In genomic region chr5:126178521-126178920, GRCh38 we compare ENCODE assay signal across 14 cellular contexts.
DNase-seq lines count a peak whose midpoint lies in the region; ATAC-seq and TF ChIP-seq lines count a peak whose summit lies in the region.
"Had no signal": no experiment of that assay in that cellular context is flagged by ENCODE, and none has a peak within 500 bp of the region (broad histone marks: within the 10 kb centered on the region; RNA-seq: fewer than 3 reads in every experiment).

No MANE protein-coding gene starts in this region.

- no peaks in the 10 kb centered on the region for H3K9me3 ChIP-seq in psoas muscle
- H3K9me3 ChIP-seq: ascending aorta, SJSA1 had no signal

- DNase-seq in NCI-H226 (peak; percentile 34), cerebellar cortex (ENCODE audit: low spot score) (peak; percentile 98), iris pigment epithelial cell (ENCODE audit: low read depth) (peak; percentile 21), superior temporal gyrus (ENCODE audit: extremely low spot score) (peak; percentile 28), psoas muscle (no peak), NOMO-1 treated with dmso at 0.1 percent for 144 hours (lab: John Stamatoyannopoulos, UW; ENCODE audit: unreplicated experiment) (no peak), NCI-H146 treated with DMSO at 0.1 percent for 48 hours (lab: John Stamatoyannopoulos, UW; ENCODE audit: unreplicated experiment) (no peak)
- DNase-seq in activated CD8-positive, alpha-beta memory T cell treated with anti-CD3 and anti-CD28 coated beads for 24 hours = no peak
- DNase-seq: activated CD4-positive, alpha-beta memory T cell treated with anti-CD3 and anti-CD28 coated beads, Interleukin-2, amount 10 ng/mL, durations not matched to agents 7 days and 5 days; CD8-positive, alpha-beta memory T cell; effector memory CD8-positive, alpha-beta T cell; stimulated activated CD4-positive, alpha-beta T cell treated with anti-CD3 and anti-CD28 coated beads, Interleukin-2, amount 100 ng/mL, for 48 hours had no signal

- no peaks in the 10 kb centered on the region for H3K4me1 ChIP-seq in psoas muscle
- H3K4me1 ChIP-seq: ascending aorta, SJSA1 had no signal

- H3K4me3 ChIP-seq in psoas muscle = no peak overlapping the region
- H3K4me3 ChIP-seq: ascending aorta, SJSA1 had no signal

- no peaks in the 10 kb centered on the region for H3K36me3 ChIP-seq in psoas muscle (ENCODE audit: insufficient read depth in 1 of 2, low read depth in 1 of 2)
- H3K36me3 ChIP-seq: ascending aorta, SJSA1 had no signal

- H3K27ac ChIP-seq in psoas muscle = no peak overlapping the region
- H3K27ac ChIP-seq: ascending aorta, SJSA1 had no signal

- intact Hi-C loops in psoas muscle (cut with DNase I) = no loop called here

- ATAC-seq in psoas muscle = no peak
- ATAC-seq: effector memory CD8-positive, alpha-beta T cell had no signal

- H3K27me3 ChIP-seq in psoas muscle (ENCODE audit: insufficient read depth in 3 of 3, low read length in 2 of 3) = no peaks in the 10 kb centered on the region
- H3K27me3 ChIP-seq: ascending aorta, SJSA1 had no signal

- TF ChIP-seq CTCF in psoas muscle (IDR thresholded peaks at IDR 0.05) = no peak

Comparison
In these comparisons a context has a peak if more than half of its experiments do, and no peak if none do; other contexts are left out.
1. DNase-seq: peak in NCI-H226 (single experiment), cerebellar cortex (single experiment), iris pigment epithelial cell (single experiment) and superior temporal gyrus (single experiment); none in psoas muscle (0 of 2), NOMO-1 treated with dmso at 0.1 percent for 144 hours (single experiment), NCI-H146 treated with DMSO at 0.1 percent for 48 hours (single experiment) and activated CD8-positive, alpha-beta memory T cell treated with anti-CD3 and anti-CD28 coated beads for 24 hours (single experiment).